In genomic region chr12:125890983-125891382, GRCh38 we compare ENCODE assay signal across 21 cellular contexts.
DNase-seq lines count a peak whose midpoint lies in the region; ATAC-seq, FAIRE-seq and TF ChIP-seq lines count a peak whose summit lies in the region.
"Had no signal": no experiment of that assay in that cellular context is flagged by ENCODE, and none has a peak within 500 bp of the region (broad histone marks: within the 10 kb centered on the region; RNA-seq: fewer than 3 reads in every experiment).

No MANE protein-coding gene starts in this region.

- intact Hi-C loops in MCF 10A (cut with micrococcal nuclease) = no loop called here
- intact Hi-C loops in mammary epithelial cell (cut with micrococcal nuclease) = no loop called here

- POLR2A ChIA-PET in MCF 10A (lab: Yijun Ruan, JAX) = no interaction called here

- no peak overlapping the region for H3K27ac Mint-ChIP-seq in MCF 10A (ENCODE audit: low read depth, unreplicated experiment)
- H3K27ac Mint-ChIP-seq: activated naive CD4-positive, alpha-beta T cell treated with anti-CD3 and anti-CD28 coated beads, Interleukin-2, amount 50 U/mL, for 24 hours had no signal

- no peaks in the 10 kb centered on the region for H3K9me3 Mint-ChIP-seq in MCF 10A (ENCODE audit: unreplicated experiment)

- no peaks in the 10 kb centered on the region for H3K4me1 ChIP-seq in mammary epithelial cell (ENCODE audit: insufficient read depth, low read length)
- H3K4me1 ChIP-seq in mesodermal cell (ENCODE audit: control insufficient read depth, insufficient read depth, low read length, poor library complexity, severe bottlenecking) = peaks cover 6% of the 10 kb centered on the region
- H3K4me1 ChIP-seq in HAP-1 = no peaks in the 10 kb centered on the region
- H3K4me1 ChIP-seq: BLaER1, parathyroid adenoma had no signal

- H2AFZ ChIP-seq in mammary epithelial cell (ENCODE audit: low read depth, low read length) = no peak overlapping the region
- H2AFZ ChIP-seq: parathyroid adenoma had no signal

- H3K27me3 Mint-ChIP-seq in MCF 10A (ENCODE audit: insufficient read depth, unreplicated experiment) = no peaks in the 10 kb centered on the region

- no peaks in the 10 kb centered on the region for H3K36me3 ChIP-seq in mammary epithelial cell (ENCODE audit: insufficient read depth, low read length)
- H3K36me3 ChIP-seq in mesodermal cell (ENCODE audit: control insufficient read depth, insufficient read depth, low read length) = no peaks in the 10 kb centered on the region
- no peaks in the 10 kb centered on the region for H3K36me3 ChIP-seq in HAP-1 (replicated peaks)
- H3K36me3 ChIP-seq: BLaER1 had no signal

- CTCF ChIA-PET in MCF 10A (lab: Yijun Ruan, JAX) (no interaction called here), mammary epithelial cell (lab: Charles Lee; ENCODE audit: low non-redundant PET) (no interaction called here)

- BruUV-seq in MCF 10A (replicated peaks; lab: Mats Ljungman, UMichigan) (no TSS peak), mammary epithelial cell (replicated peaks; lab: Mats Ljungman, UMichigan) (no TSS peak)

- peak; percentile 44 for FAIRE-seq in urothelium cell line (lab: Jason Lieb, UNC)
- no peak for FAIRE-seq in H54 (lab: Jason Lieb, UNC)
- FAIRE-seq: small intestine had no signal

- no peak for ATAC-seq in GM21423 (IDR thresholded peaks at IDR 0.05; ENCODE audit: unreplicated experiment)
- ATAC-seq: Panc1 had no signal

- no peak overlapping the region for H3K9ac ChIP-seq in mammary epithelial cell (ENCODE audit: insufficient read depth, low read length)
- H3K9ac ChIP-seq: BLaER1, parathyroid adenoma had no signal

- H3K36me3 Mint-ChIP-seq in MCF 10A (ENCODE audit: insufficient read depth, unreplicated experiment) = no peaks in the 10 kb centered on the region
- H3K36me3 Mint-ChIP-seq: activated naive CD4-positive, alpha-beta T cell treated with anti-CD3 and anti-CD28 coated beads, Interleukin-2, amount 50 U/mL, for 24 hours had no signal

- in situ Hi-C loops in mammary epithelial cell (cut with MboI; ENCODE audit: low sequenced_read_pairs in 2 of 2) = no loop called here
- in situ Hi-C loops in HAP-1 (cut with MboI; ENCODE audit: low sequenced_read_pairs) = no loop called here

- H3K4me3 ChIP-seq in mammary epithelial cell (replicated peaks in 1 of 3; ENCODE audit: insufficient read depth in 1 of 3, low read depth in 2 of 3, low read length in 3 of 3) (no peak overlapping the region), mesodermal cell (ENCODE audit: extremely low read depth, insufficient read depth, low read length, poor library complexity, severe bottlenecking) (no peak overlapping the region), HAP-1 (no peak overlapping the region)
- H3K4me3 ChIP-seq: BLaER1 had no signal

- 30% methylated on average over 6 of the region's 6 CpGs for WGBS in mammary epithelial cell (ENCODE audit: low coverage, missing lambda C conversion rate)
- 50 to 74% methylated on average over 1 to 4 of the region's 6 CpGs for WGBS in mesodermal cell (ENCODE audit: insufficient coverage in 2 of 2), 2 experiments

- no peaks in the 10 kb centered on the region for H4K20me1 ChIP-seq in mammary epithelial cell (ENCODE audit: insufficient read depth, low read length)
- H4K20me1 ChIP-seq: BLaER1 had no signal

- dilution Hi-C loops in mammary epithelial cell (cut with HindIII; ENCODE audit: low sequenced_read_pairs) = no loop called here

- no peaks in the 10 kb centered on the region for H3K27me3 ChIP-seq in mammary epithelial cell (ENCODE audit: insufficient read depth, low read length)
- no peaks in the 10 kb centered on the region for H3K27me3 ChIP-seq in HAP-1 (ENCODE audit: low read depth)
- H3K27me3 ChIP-seq: BLaER1 had no signal

- no peaks in the 10 kb centered on the region for H3K79me2 ChIP-seq in mammary epithelial cell (ENCODE audit: insufficient read depth, low read length)
- H3K79me2 ChIP-seq: parathyroid adenoma had no signal

- H3K4me1 Mint-ChIP-seq in MCF 10A (ENCODE audit: insufficient read depth, unreplicated experiment) = peaks cover 11% of the 10 kb centered on the region
- H3K4me1 Mint-ChIP-seq: activated naive CD4-positive, alpha-beta T cell treated with anti-CD3 and anti-CD28 coated beads, Interleukin-2, amount 50 U/mL, for 24 hours had no signal

- DNase-seq in MCF 10A (ENCODE audit: unreplicated experiment) = peak; percentile 14
- DNase-seq in mammary epithelial cell = no peak
- peak; percentile 4 for DNase-seq in fibroblast of gingiva (ENCODE audit: low read depth)
- DNase-seq in urothelium cell line (ENCODE audit: low spot score) = peak; percentile 27
- no peak for DNase-seq in HAP-1 (ENCODE audit: low spot score in 2 of 2)
- no peak for DNase-seq in H54 (ENCODE audit: insufficient read length, low spot score)
- DNase-seq: activated T-cell treated with anti-CD3 and anti-CD28 coated beads for 4 hours, DMS153, GOT3, Karpas-422, NCI-H1417, NCI-H2171 treated with DMSO at 0.1 percent for 48 hours, NCI-H82, small intestine had no signal

- H3K27ac ChIP-seq in mammary epithelial cell (ENCODE audit: insufficient read depth, low read depth, low read length) (no peak overlapping the region), mesodermal cell (ENCODE audit: low read depth, low read length, severe bottlenecking) (peak overlapping the region; percentile 57)
- H3K27ac ChIP-seq: 22Rv1, BLaER1, parathyroid adenoma had no signal

- no peak overlapping the region for H3K4me3 Mint-ChIP-seq in MCF 10A (ENCODE audit: unreplicated experiment)
- H3K4me3 Mint-ChIP-seq: activated naive CD4-positive, alpha-beta T cell treated with anti-CD3 and anti-CD28 coated beads, Interleukin-2, amount 50 U/mL, for 24 hours had no signal

- TF ChIP-seq CTCF in MCF 10A (IDR thresholded peaks at IDR 0.05; ENCODE audit: unreplicated experiment) = no peak
- TF ChIP-seq CTCF in mammary epithelial cell (conservative IDR thresholded peaks at IDR 0.05 in 1 of 2, IDR thresholded peaks at IDR 0.05 in 1 of 2; ENCODE audit: extremely low read depth in 1 of 2, insufficient read depth in 1 of 2, low read depth in 1 of 2, low read length in 2 of 2) = no peak

- H3K9me3 ChIP-seq in mammary epithelial cell (replicated peaks; ENCODE audit: insufficient read depth, low read length) = peaks cover 8% of the 10 kb centered on the region
- H3K9me3 ChIP-seq in mesodermal cell (ENCODE audit: control insufficient read depth, low read length) = peaks cover 3% of the 10 kb centered on the region
- H3K9me3 ChIP-seq in HAP-1 = no peaks in the 10 kb centered on the region
- H3K9me3 ChIP-seq: BLaER1 had no signal

- TF ChIP-seq POLR2A in H54 (IDR thresholded peaks at IDR 0.05; ENCODE audit: low read depth, low read length) = no peak

- H3K4me2 ChIP-seq in mammary epithelial cell (ENCODE audit: insufficient read depth, low read depth, low read length) = no peak overlapping the region
- H3K4me2 ChIP-seq: BLaER1 had no signal

Comparison
In these comparisons a context has a peak if more than half of its experiments do, and no peak if none do; other contexts are left out.
1. DNase-seq: peak in MCF 10A (single experiment), fibroblast of gingiva (single experiment) and urothelium cell line (single experiment); none in mammary epithelial cell (single experiment), HAP-1 (0 of 2) and H54 (single experiment).